Comparison of ENCODE assay signal across 1 cellular context in genomic region chr16:69376393-69377059, GRCh38.
A peak's percentile ranks its signal among the peaks of the same experiment; 100 is the strongest.
TF ChIP-seq lines count a peak whose summit lies in the region.

No MANE protein-coding gene starts in this region.

TF ChIP-seq in H1, 55 proteins besides CTCF, POLR2A, EP300 and RAD21:
- TF ChIP-seq SIRT6 (IDR thresholded peaks at IDR 0.05; ENCODE audit: low read length) (no peak), MAFK (IDR thresholded peaks at IDR 0.05; ENCODE audit: low read depth, low read length) (peak; percentile 64; the same call in 1 of the 2 replicates)
